ENCODE assay signal across 8 cellular contexts in genomic region chr3:15065550-15066007, GRCh38. TPM values are rescaled to one million over a fixed set of nuclear protein-coding genes. Genes with fewer than 3 reads are reported as not detected.
A peak's percentile ranks its signal among the peaks of the same experiment; 100 is the strongest.
DNase-seq lines count a peak whose midpoint lies in the region; ATAC-seq and TF ChIP-seq lines count a peak whose summit lies in the region.

No MANE protein-coding gene starts in this region.

- POLR2A ChIA-PET in activated CD4-positive, alpha-beta T cell treated with anti-CD3 and anti-CD28 coated beads for 36 hours (lab: Charles Lee), result interaction anchor here (0.6 to 1.8 kb wide), 4 partner anchors 22 to 34 kb away, joined by 4 to 8 read pairs (median 4); partner anchors contain the start of gene RBSN

- peak overlapping the region; percentile 96 for H3K4me3 Mint-ChIP-seq in activated CD4-positive, alpha-beta T cell treated with anti-CD3 and anti-CD28 coated beads for 36 hours
- peak overlapping the region; percentile 94 for H3K4me3 Mint-ChIP-seq in activated T-helper 2 cell treated with anti-CD3 and anti-CD28 coated beads, Interferon-gamma antibody, Interleukin-2, Interleukin-4, amounts not matched to agents 10 μg/mL and 5 μg/mL and 100 μg/mL, durations not matched to agents 14 hours and 24 hours and 36 hours (ENCODE audit: low read depth)
- peak overlapping the region; percentile 91 to 97 (median 96) for H3K4me3 Mint-ChIP-seq in immature natural killer cell

- TF ChIP-seq CTCF in suprapubic skin (IDR thresholded peaks at IDR 0.05), result no peak

- peaks cover 22% of the 10 kb centered on the region for H3K36me3 Mint-ChIP-seq in activated CD4-positive, alpha-beta T cell treated with anti-CD3 and anti-CD28 coated beads for 36 hours (ENCODE audit: low read depth)
- peaks cover 25% of the 10 kb centered on the region for H3K36me3 Mint-ChIP-seq in activated T-helper 2 cell treated with anti-CD3 and anti-CD28 coated beads, Interferon-gamma antibody, Interleukin-2, Interleukin-4, amounts not matched to agents 10 μg/mL and 5 μg/mL and 100 μg/mL, durations not matched to agents 14 hours and 24 hours and 36 hours (ENCODE audit: low read depth)
- H3K36me3 Mint-ChIP-seq in immature natural killer cell, result peaks cover 0 to 5% (median 0%) of the 10 kb centered on the region in 3 donors

- no peak for TF ChIP-seq POLR2A in suprapubic skin (IDR thresholded peaks at IDR 0.05)

- no peaks in the 10 kb centered on the region for H3K9me3 Mint-ChIP-seq in activated CD4-positive, alpha-beta T cell treated with anti-CD3 and anti-CD28 coated beads for 36 hours (ENCODE audit: low read depth)
- H3K9me3 Mint-ChIP-seq in activated T-helper 2 cell treated with anti-CD3 and anti-CD28 coated beads, Interferon-gamma antibody, Interleukin-2, Interleukin-4, amounts not matched to agents 10 μg/mL and 5 μg/mL and 100 μg/mL, durations not matched to agents 14 hours and 24 hours and 36 hours, result no peaks in the 10 kb centered on the region
- no peaks in the 10 kb centered on the region for H3K9me3 Mint-ChIP-seq in immature natural killer cell

- no peaks in the 10 kb centered on the region for H3K27me3 ChIP-seq in suprapubic skin

- intact Hi-C loops in activated CD4-positive, alpha-beta T cell treated with anti-CD3 and anti-CD28 coated beads for 36 hours (cut with DNase I, micrococcal nuclease), result loop anchor here (1.0 to 10.0 kb wide), 8 partner anchors 10 to 943 kb away; partner anchors contain the start of genes RBSN (in 2 of the 2), CAPN7 (in 1 of the 2), CCDC174 (in 1 of the 2) and CHCHD4 (in 1 of the 2)
- intact Hi-C loops in activated T-helper 2 cell treated with anti-CD3 and anti-CD28 coated beads, Interferon-gamma antibody, Interleukin-2, Interleukin-4, amounts not matched to agents 10 μg/mL and 5 μg/mL and 100 μg/mL, durations not matched to agents 14 hours and 24 hours and 36 hours (cut with micrococcal nuclease), result loop anchor here (1.0 kb wide), 4 partner anchors 10 to 141 kb away; partner anchors contain the start of genes CAPN7 and RBSN

- H3K27ac ChIP-seq in suprapubic skin, result peak overlapping the region; percentile 81

- WGBS in suprapubic skin, result 58% methylated on average over 16 of the region's 16 CpGs

- H3K9me3 ChIP-seq in suprapubic skin, result no peaks in the 10 kb centered on the region

- TF ChIP-seq EP300 in suprapubic skin (IDR thresholded peaks at IDR 0.05), result no peak

- no peak for DNase-seq in activated CD4-positive, alpha-beta T cell treated with anti-CD3 and anti-CD28 coated beads for 36 hours
- DNase-seq in activated CD4-positive, alpha-beta T cell treated with anti-CD3 and anti-CD28 coated beads for 4 hours, result no peak
- no peak for DNase-seq in activated T-helper 2 cell treated with anti-CD3 and anti-CD28 coated beads, Interferon-gamma antibody, Interleukin-2, Interleukin-4, amounts not matched to agents 10 μg/mL and 5 μg/mL and 100 μg/mL, durations not matched to agents 14 hours and 24 hours and 36 hours (ENCODE audit: low spot score)
- DNase-seq in immature natural killer cell, result peak in 1 of 3 donors; percentile 15
- DNase-seq in suprapubic skin (ENCODE audit: low spot score in 2 of 2), result no peak
- DNase-seq in hippocampal formation (lab: John Stamatoyannopoulos, UW), result no peak

- peaks cover 21% of the 10 kb centered on the region for H3K4me1 Mint-ChIP-seq in activated CD4-positive, alpha-beta T cell treated with anti-CD3 and anti-CD28 coated beads for 36 hours
- peaks cover 20% of the 10 kb centered on the region for H3K4me1 Mint-ChIP-seq in activated T-helper 2 cell treated with anti-CD3 and anti-CD28 coated beads, Interferon-gamma antibody, Interleukin-2, Interleukin-4, amounts not matched to agents 10 μg/mL and 5 μg/mL and 100 μg/mL, durations not matched to agents 14 hours and 24 hours and 36 hours (ENCODE audit: low read depth)
- H3K4me1 Mint-ChIP-seq in immature natural killer cell, result peaks cover 26% of the 10 kb centered on the region in 2 donors

- peaks cover under 1% of the 10 kb centered on the region for H3K36me3 ChIP-seq in suprapubic skin

- H3K4me1 ChIP-seq in suprapubic skin, result peaks cover 20% of the 10 kb centered on the region

- CTCF ChIA-PET in activated CD4-positive, alpha-beta T cell treated with anti-CD3 and anti-CD28 coated beads for 36 hours (lab: Charles Lee), result interaction anchor here (0.7 to 2.8 kb wide), 5 partner anchors 12 to 135 kb away, joined by 3 to 13 read pairs (median 3); no protein-coding TSS in a partner anchor

- H3K4me3 ChIP-seq in suprapubic skin, result peak overlapping the region; percentile 94

- ATAC-seq in activated CD4-positive, alpha-beta T cell treated with anti-CD3 and anti-CD28 coated beads for 36 hours, result no peak
- ATAC-seq in GM19351 (IDR thresholded peaks at IDR 0.05; ENCODE audit: unreplicated experiment) (no peak), HG02870 (IDR thresholded peaks at IDR 0.05; ENCODE audit: unreplicated experiment) (no peak)

- H3K27ac Mint-ChIP-seq in activated CD4-positive, alpha-beta T cell treated with anti-CD3 and anti-CD28 coated beads for 36 hours, result peak overlapping the region; percentile 96
- peak overlapping the region; percentile 93 for H3K27ac Mint-ChIP-seq in activated T-helper 2 cell treated with anti-CD3 and anti-CD28 coated beads, Interferon-gamma antibody, Interleukin-2, Interleukin-4, amounts not matched to agents 10 μg/mL and 5 μg/mL and 100 μg/mL, durations not matched to agents 14 hours and 24 hours and 36 hours
- H3K27ac Mint-ChIP-seq in immature natural killer cell, result peak overlapping the region in 4 of 6 donors; percentile 51 to 96 (median 82)

- no peaks in the 10 kb centered on the region for H3K27me3 Mint-ChIP-seq in activated CD4-positive, alpha-beta T cell treated with anti-CD3 and anti-CD28 coated beads for 36 hours
- H3K27me3 Mint-ChIP-seq in activated T-helper 2 cell treated with anti-CD3 and anti-CD28 coated beads, Interferon-gamma antibody, Interleukin-2, Interleukin-4, amounts not matched to agents 10 μg/mL and 5 μg/mL and 100 μg/mL, durations not matched to agents 14 hours and 24 hours and 36 hours (ENCODE audit: low read depth), result no peaks in the 10 kb centered on the region
- no peaks in the 10 kb centered on the region for H3K27me3 Mint-ChIP-seq in immature natural killer cell (ENCODE audit: low read depth in 3 of 3)

RNA-seq across cellular contexts. Expression of gene MRPS25, which starts 0.5 kb away (rescaled TPM):
- 10 to 100 TPM; 52.3 to 67.0 TPM for total RNA-seq in activated CD4-positive, alpha-beta T cell treated with anti-CD3 and anti-CD28 coated beads for 36 hours
- total RNA-seq in activated T-helper 2 cell treated with anti-CD3 and anti-CD28 coated beads, Interferon-gamma antibody, Interleukin-2, Interleukin-4, amounts not matched to agents 10 μg/mL and 5 μg/mL and 100 μg/mL, durations not matched to agents 14 hours and 24 hours and 36 hours, result 83.9 and 91.6 TPM in 2 replicates
- 10 to 100 TPM; 11.0 to 20.9 (median 15.7) TPM for polyA plus RNA-seq in immature natural killer cell
- 10 to 100 TPM; 22.3 to 46.8 (median 29.2) TPM for total RNA-seq in suprapubic skin

RNA-seq across cellular contexts. Expression of gene RBSN, which starts 33.4 kb away (rescaled TPM):
- 10 to 100 TPM; 13.5 to 15.0 TPM for total RNA-seq in activated CD4-positive, alpha-beta T cell treated with anti-CD3 and anti-CD28 coated beads for 36 hours
- 11.3 and 13.0 TPM in 2 replicates for total RNA-seq in activated T-helper 2 cell treated with anti-CD3 and anti-CD28 coated beads, Interferon-gamma antibody, Interleukin-2, Interleukin-4, amounts not matched to agents 10 μg/mL and 5 μg/mL and 100 μg/mL, durations not matched to agents 14 hours and 24 hours and 36 hours
- 10 to 100 TPM in 2 of 3 donors, 1 to 10 TPM in 1; 3.6 to 16.3 (median 11.1) TPM for polyA plus RNA-seq in immature natural killer cell
- total RNA-seq in suprapubic skin, result 10 to 100 TPM; 25.8 to 48.4 (median 30.8) TPM
